Comparison of ENCODE assay signal across 25 cellular contexts in the genomic region with DNA sequence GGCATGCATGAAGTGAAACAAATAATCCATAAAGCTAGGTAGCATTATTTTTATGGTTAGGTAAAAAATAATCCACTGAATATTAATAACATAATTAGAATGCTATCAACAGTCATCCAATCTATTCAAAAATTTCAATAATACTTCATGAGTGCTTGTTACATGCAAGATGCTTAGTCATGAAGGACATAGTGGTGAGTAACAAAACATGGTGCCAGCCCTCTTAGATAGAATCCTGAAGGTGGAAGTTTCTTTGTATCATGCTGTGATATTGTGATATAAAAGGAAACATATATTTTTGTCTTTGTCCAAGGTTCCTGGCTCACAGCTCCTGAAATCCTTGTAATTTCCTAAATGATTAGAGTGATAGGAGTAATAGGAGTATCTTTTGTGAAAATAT. TPM values are rescaled to one million over a fixed set of nuclear protein-coding genes. Genes with fewer than 3 reads are reported as not detected.
"Had no signal": no experiment of that assay in that cellular context is flagged by ENCODE, and none has a peak within 500 bp of the region (broad histone marks: within the 10 kb centered on the region; RNA-seq: fewer than 3 reads in every experiment).

No MANE protein-coding gene starts in this region.

- H3K27me3 ChIP-seq: colonic mucosa, esophagus muscularis mucosa, gastrocnemius medialis, heart right ventricle, neural progenitor cell, sigmoid colon, tibial nerve, upper lobe of left lung had no signal

- H3K36me3 ChIP-seq: colonic mucosa, esophagus muscularis mucosa, gastrocnemius medialis, lower lobe of right lung, neural progenitor cell, sigmoid colon, spleen, thoracic aorta, tibial nerve, upper lobe of left lung had no signal

- H3K27ac ChIP-seq: colonic mucosa, esophagus muscularis mucosa, gastrocnemius medialis, lower lobe of right lung, neural progenitor cell, psoas muscle, sigmoid colon, skin epidermis, spleen, thoracic aorta, tibial nerve, upper lobe of left lung had no signal

- H3K4me3 ChIP-seq: colonic mucosa, esophagus muscularis mucosa, gastrocnemius medialis, heart right ventricle, lower lobe of right lung, neural progenitor cell, psoas muscle, sigmoid colon, skin epidermis, spleen, thoracic aorta, tibial nerve, upper lobe of left lung had no signal

- DNase-seq: colonic mucosa; effector CD8-positive, alpha-beta T cell; endodermal cell; gastrocnemius medialis; glutamatergic neuron; heart right ventricle; hippocampal formation; immature natural killer cell; left ventricle myocardium superior; lower lobe of right lung; naive B cell; psoas muscle; right cardiac atrium; sigmoid colon; spleen; stimulated activated CD4-positive, alpha-beta T cell treated with anti-CD3 and anti-CD28 coated beads, Interleukin-2, amount 100 ng/mL, for 48 hours; stimulated activated naive B cell treated with anti-CD40 and anti-IgM and Interleukin-4, amounts not matched to agents 10 μg/mL and 1 μg/mL and 100 μg/mL, for 72 hours; upper lobe of left lung had no signal

- H3K4me2 ChIP-seq: neural progenitor cell had no signal

- H3K9ac ChIP-seq: neural progenitor cell had no signal

- H3K9me3 ChIP-seq: colonic mucosa, esophagus muscularis mucosa, gastrocnemius medialis, heart right ventricle, lower lobe of right lung, psoas muscle, sigmoid colon, spleen, thoracic aorta, tibial nerve, upper lobe of left lung had no signal

- H3K4me1 ChIP-seq: colonic mucosa, lower lobe of right lung, neural progenitor cell, sigmoid colon, spleen, tibial nerve, upper lobe of left lung had no signal

- H2AFZ ChIP-seq: neural progenitor cell had no signal

RNA-seq across cellular contexts. Expression of gene RCAN2, which starts 14.9 kb away (rescaled TPM):
- total RNA-seq: mononuclear cell had no signal
- polyA plus RNA-seq: immature natural killer cell, keratinocyte had no signal
